Comparison of ENCODE assay signal across 25 cellular contexts in genomic region chr3:39638286-39638685, GRCh38.
DNase-seq lines count a peak whose midpoint lies in the region; TF ChIP-seq lines count a peak whose summit lies in the region.
"Had no signal": no experiment of that assay in that cellular context is flagged by ENCODE, and none has a peak within 500 bp of the region (broad histone marks: within the 10 kb centered on the region; RNA-seq: fewer than 3 reads in every experiment).

No MANE protein-coding gene starts in this region.

- H3K9me3 ChIP-seq in mesodermal cell (ENCODE audit: control insufficient read depth, low read length): no peaks in the 10 kb centered on the region
- no peaks in the 10 kb centered on the region for H3K9me3 ChIP-seq in left ventricle myocardium inferior (replicated peaks)
- H3K9me3 ChIP-seq: breast epithelium, gastrocnemius medialis, tibial artery had no signal

- WGBS in mesodermal cell (ENCODE audit: insufficient coverage in 2 of 2), 2 experiments: 90 to 100% methylated on average over 1 to 2 of the region's 6 CpGs

- H3K36me3 ChIP-seq in mesodermal cell (ENCODE audit: control insufficient read depth, insufficient read depth, low read length): no peaks in the 10 kb centered on the region
- no peaks in the 10 kb centered on the region for H3K36me3 ChIP-seq in left ventricle myocardium inferior
- H3K36me3 ChIP-seq: breast epithelium, gastrocnemius medialis, tibial artery had no signal

- H3K4me1 ChIP-seq in mesodermal cell (ENCODE audit: control insufficient read depth, insufficient read depth, low read length, poor library complexity, severe bottlenecking): peaks cover 15% of the 10 kb centered on the region
- no peaks in the 10 kb centered on the region for H3K4me1 ChIP-seq in left ventricle myocardium inferior
- H3K4me1 ChIP-seq: breast epithelium, gastrocnemius medialis had no signal

- H3K27ac ChIP-seq in mesodermal cell (ENCODE audit: low read depth, low read length, severe bottlenecking) (peak overlapping the region; percentile 41), left ventricle myocardium inferior (replicated peaks) (no peak overlapping the region)
- H3K27ac ChIP-seq: breast epithelium, gastrocnemius medialis, tibial artery had no signal

- in situ Hi-C loops in GM13976 (cut with MboI; ENCODE audit: low sequenced_read_pairs, unreplicated experiment): no loop called here

- peaks cover 20% of the 10 kb centered on the region for H3K4me1 Mint-ChIP-seq in CD14-positive monocyte
- H3K4me1 Mint-ChIP-seq: memory B cell, T-cell had no signal

- no peaks in the 10 kb centered on the region for H3K36me3 Mint-ChIP-seq in CD14-positive monocyte
- H3K36me3 Mint-ChIP-seq: CD4-positive, CD25-positive, alpha-beta regulatory T cell; memory B cell; T-cell had no signal

- no peak for DNase-seq in CD14-positive monocyte (ENCODE audit: low spot score)
- DNase-seq in M059J (ENCODE audit: low read depth): peak; percentile 3
- peak; percentile 90 to 99 for DNase-seq in dermis microvascular lymphatic vessel endothelial cell (ENCODE audit: low read depth in 2 of 2)
- DNase-seq in mucosa of gallbladder (ENCODE audit: low spot score): no peak
- no peak for DNase-seq in GM13976 (ENCODE audit: low spot score)
- DNase-seq in T1000 (lab: John Stamatoyannopoulos, UW): no peak
- no peak for DNase-seq in left ventricle myocardium inferior
- DNase-seq: activated CD4-positive, alpha-beta T cell treated with anti-CD3 and anti-CD28 coated beads, Interleukin-2, amount 50 U/mL, for 4 hours; activated effector memory CD4-positive, alpha-beta T cell treated with anti-CD3 and anti-CD28 coated beads, Interleukin-2, amount 50 U/mL, for 16 hours; gastrocnemius medialis; GOT3; NCI-H2107; NCI-H526 treated with DMSO at 0.1 percent for 48 hours; nephron progenitor cell; SHP77; stimulated activated CD4-positive, alpha-beta T cell treated with anti-CD3 and anti-CD28 coated beads, Interleukin-4, amount 100 ng/mL, for 1 hour; T-cell; tibial artery had no signal

- H3K4me3 ChIP-seq in mesodermal cell (ENCODE audit: extremely low read depth, insufficient read depth, low read length, poor library complexity, severe bottlenecking) (no peak overlapping the region), left ventricle myocardium inferior (no peak overlapping the region)
- H3K4me3 ChIP-seq: breast epithelium, gastrocnemius medialis, GM12878, tibial artery had no signal

- intact Hi-C loops in CD14-positive monocyte (cut with micrococcal nuclease) (no loop called here), left ventricle myocardium inferior (cut with micrococcal nuclease) (no loop called here)

- no peak overlapping the region for H3K4me3 Mint-ChIP-seq in CD14-positive monocyte
- H3K4me3 Mint-ChIP-seq: CD4-positive, CD25-positive, alpha-beta regulatory T cell; dendritic cell treated with granulocyte-macrophage colony-stimulating factor and Interleukin-4, amounts not matched to agents 40 ng/mL and 50 ng/mL, for 4 days; memory B cell; nephron progenitor cell; stimulated activated naive CD8-positive, alpha-beta T cell treated with anti-CD3 and anti-CD28 coated beads, Interleukin-15, Interleukin-2, amounts not matched to agents 100 ng/mL and 50 ng/mL, for 24 hours; T-cell had no signal

- peaks cover 20% of the 10 kb centered on the region for H3K27me3 ChIP-seq in left ventricle myocardium inferior (ENCODE audit: low read depth)
- H3K27me3 ChIP-seq: breast epithelium, gastrocnemius medialis, tibial artery had no signal

- H3K27me3 Mint-ChIP-seq in CD14-positive monocyte (ENCODE audit: low read depth in 3 of 3): no peaks in the 10 kb centered on the region
- H3K27me3 Mint-ChIP-seq: CD4-positive, CD25-positive, alpha-beta regulatory T cell; dendritic cell treated with granulocyte-macrophage colony-stimulating factor and Interleukin-4, amounts not matched to agents 40 ng/mL and 50 ng/mL, for 4 days had no signal

- H3K9me3 Mint-ChIP-seq in CD14-positive monocyte: peaks cover 0 to 2% (median 0%) of the 10 kb centered on the region in 7 donors
- H3K9me3 Mint-ChIP-seq: dendritic cell treated with granulocyte-macrophage colony-stimulating factor and Interleukin-4, amounts not matched to agents 40 ng/mL and 50 ng/mL, for 4 days; nephron progenitor cell; stimulated activated naive CD8-positive, alpha-beta T cell treated with anti-CD3 and anti-CD28 coated beads, Interleukin-15, Interleukin-2, amounts not matched to agents 100 ng/mL and 50 ng/mL, for 24 hours had no signal

- peak overlapping the region in 5 of 7 donors; percentile 35 to 83 (median 51) for H3K27ac Mint-ChIP-seq in CD14-positive monocyte
- H3K27ac Mint-ChIP-seq: memory B cell; nephron progenitor cell; stimulated activated naive CD8-positive, alpha-beta T cell treated with anti-CD3 and anti-CD28 coated beads, Interleukin-15, Interleukin-2, amounts not matched to agents 100 ng/mL and 50 ng/mL, for 24 hours; T-cell had no signal

- TF ChIP-seq CTCF in CD14-positive monocyte (IDR thresholded peaks at IDR 0.05): peak; percentile 27
- no peak for TF ChIP-seq CTCF in GM13976 (IDR thresholded peaks at IDR 0.05; ENCODE audit: borderline replicate concordance, control extremely low read depth, extremely low read depth, insufficient read depth, missing control alignments)
- no peak for TF ChIP-seq CTCF in left ventricle myocardium inferior (IDR thresholded peaks at IDR 0.05; ENCODE audit: borderline replicate concordance)

Comparison
In these comparisons a context has a peak if more than half of its experiments do, and no peak if none do; other contexts are left out.
1. DNase-seq: peak in M059J (single experiment) and dermis microvascular lymphatic vessel endothelial cell (2 of 2); none in CD14-positive monocyte (single experiment), mucosa of gallbladder (single experiment), GM13976 (single experiment), T1000 (single experiment) and left ventricle myocardium inferior (single experiment).